ENCODE assay signal across 24 cellular contexts in genomic region chr2:17803492-17803891, GRCh38. TPM values are rescaled to one million over a fixed set of nuclear protein-coding genes. Genes with fewer than 3 reads are reported as not detected.
DNase-seq lines count a peak whose midpoint lies in the region; ATAC-seq, FAIRE-seq and TF ChIP-seq lines count a peak whose summit lies in the region.
"Had no signal": no experiment of that assay in that cellular context is flagged by ENCODE, and none has a peak within 500 bp of the region (broad histone marks: within the 10 kb centered on the region; RNA-seq: fewer than 3 reads in every experiment).

No MANE protein-coding gene starts in this region.

- peak overlapping the region; percentile 94 for H3K27ac Mint-ChIP-seq in stimulated activated memory B cell treated with anti-CD40 and anti-IgM and Interleukin-4, amounts not matched to agents 10 μg/mL and 1 μg/mL and 100 μg/mL, for 72 hours

- ATAC-seq in GM12878 = 0 out of 3 replicates have a peak, but pooled peaks have one; percentile 2
- no peak for ATAC-seq in stimulated activated memory B cell treated with anti-CD40 and anti-IgM and Interleukin-4, amounts not matched to agents 10 μg/mL and 1 μg/mL and 100 μg/mL, for 72 hours
- no peak for ATAC-seq in HG02798 (IDR thresholded peaks at IDR 0.05; ENCODE audit: poor library complexity, unreplicated experiment)
- ATAC-seq: Panc1 had no signal

- no peaks in the 10 kb centered on the region for H4K20me1 ChIP-seq in GM12878 (ENCODE audit: control insufficient read depth, insufficient read depth)

- H3K79me2 ChIP-seq in GM12878 (ENCODE audit: control insufficient read depth, insufficient read depth, low read length) = no peaks in the 10 kb centered on the region

- no peaks in the 10 kb centered on the region for H3K27me3 Mint-ChIP-seq in stimulated activated memory B cell treated with anti-CD40 and anti-IgM and Interleukin-4, amounts not matched to agents 10 μg/mL and 1 μg/mL and 100 μg/mL, for 72 hours
- H3K27me3 Mint-ChIP-seq: IgD-negative memory B cell had no signal

- no peaks in the 10 kb centered on the region for H3K27me3 ChIP-seq in GM12878 (replicated peaks in 1 of 2; ENCODE audit: control insufficient read depth in 2 of 2, insufficient read depth in 2 of 2, low read length in 1 of 2)

- no peaks in the 10 kb centered on the region for H3K36me3 ChIP-seq in GM12878 (ENCODE audit: control insufficient read depth in 2 of 2, insufficient read depth in 2 of 2, low read length in 1 of 2)

- intact Hi-C loops in GM12878 (cut with micrococcal nuclease; ENCODE audit: unreplicated experiment) = no loop called here

- peaks cover 64% of the 10 kb centered on the region for H3K4me1 Mint-ChIP-seq in stimulated activated memory B cell treated with anti-CD40 and anti-IgM and Interleukin-4, amounts not matched to agents 10 μg/mL and 1 μg/mL and 100 μg/mL, for 72 hours

- no peak for TF ChIP-seq POLR2A in GM12878 (IDR thresholded peaks at IDR 0.05; ENCODE audit: low read depth, low read length)

- no peak overlapping the region for H2AFZ ChIP-seq in GM12878 (ENCODE audit: control insufficient read depth, low read depth, low read length)

- H3K4me3 Mint-ChIP-seq in stimulated activated memory B cell treated with anti-CD40 and anti-IgM and Interleukin-4, amounts not matched to agents 10 μg/mL and 1 μg/mL and 100 μg/mL, for 72 hours = peak overlapping the region; percentile 28

- TF ChIP-seq CTCF in GM12878 (IDR thresholded peaks at IDR 0.05 in 2 of 3, conservative IDR thresholded peaks at IDR 0.05 in 1 of 3; ENCODE audit: control insufficient read depth in 2 of 3, extremely low read depth in 1 of 3, insufficient read depth in 1 of 3, low read depth in 3 of 3, low read length in 3 of 3) = no peak

- H3K27ac ChIP-seq in GM12878 (ENCODE audit: control insufficient read depth, insufficient read depth) = peak overlapping the region; percentile 41; the same call in 1 of the 2 replicates
- H3K27ac ChIP-seq: 22Rv1, C4-2B had no signal

- CTCF ChIA-PET in GM12878 (lab: Yijun Ruan, JAX) = interaction anchor here (0.9 to 7.8 kb wide), 8 partner anchors 11 to 150 kb away, joined by 3 to 77 read pairs (median 6); partner anchors contain the start of genes GEN1 and MSGN1

- POLR2A ChIA-PET in GM12878 (lab: Charles Lee) = interaction anchor here (1.4 to 9.6 kb wide), 3 partner anchors 9 to 17 kb away, joined by 3 to 108 read pairs (median 80); partner anchors contain the start of gene MSGN1

- in situ Hi-C loops in GM12878 (cut with MboI) = no loop called here

- no peaks in the 10 kb centered on the region for H3K9me3 Mint-ChIP-seq in stimulated activated memory B cell treated with anti-CD40 and anti-IgM and Interleukin-4, amounts not matched to agents 10 μg/mL and 1 μg/mL and 100 μg/mL, for 72 hours
- H3K9me3 Mint-ChIP-seq: IgD-negative memory B cell had no signal

- DNase-seq in NOMO-1 treated with DMSO at 0.1 percent for 48 hours (lab: John Stamatoyannopoulos, UW; ENCODE audit: unreplicated experiment) (peak; percentile 6), NOMO-1 treated with dmso at 0.1 percent for 144 hours (lab: John Stamatoyannopoulos, UW; ENCODE audit: unreplicated experiment) (no peak), MV-4-11 (lab: John Stamatoyannopoulos, UW) (peak; percentile 31), GM12878 (ENCODE audit: low read depth, low spot score) (no peak), DMS 273 treated with DMSO at 0.1 percent for 48 hours (lab: John Stamatoyannopoulos, UW) (no peak)
- DNase-seq in central memory CD4-positive, alpha-beta T cell = no peak
- DNase-seq: ACHN, DMS79 treated with DMSO at 0.1 percent for 48 hours, Kasumi-1, NCI-H1105, NCI-H146, NCI-H2029, NCI-H526, SK-N-SH had no signal

- RAD21 ChIA-PET in GM12878 (lab: Charles Lee; ENCODE audit: unreplicated experiment) = interaction anchor here (0.8 to 9.9 kb wide), 4 partner anchors 11 to 47 kb away, joined by 4 to 96 read pairs (median 31); partner anchors contain the start of gene MSGN1

- no peaks in the 10 kb centered on the region for H3K36me3 Mint-ChIP-seq in stimulated activated memory B cell treated with anti-CD40 and anti-IgM and Interleukin-4, amounts not matched to agents 10 μg/mL and 1 μg/mL and 100 μg/mL, for 72 hours

- H3K4me3 ChIP-seq in GM12878 = peak overlapping the region; percentile 22; the same call in 1 of the 2 replicates

- H3K4me2 ChIP-seq in GM12878 (ENCODE audit: control insufficient read depth, insufficient read depth) = peak overlapping the region; percentile 86; the same call in 1 of the 2 replicates
- H3K4me2 ChIP-seq: SK-N-SH had no signal

- SMC1A ChIA-PET in GM12878 (lab: Charles Lee; ENCODE audit: uncharacterized antibody, unreplicated experiment) = interaction anchor here (0.9 to 12.9 kb wide), 9 partner anchors 9 to 52 kb away, joined by 3 to 288 read pairs (median 8); partner anchors contain the start of gene MSGN1

- 4% methylated on average over 3 of the region's 3 CpGs for WGBS in GM12878 (ENCODE audit: insufficient coverage, insufficient replicate concordance, low lambda C conversion rate, missing lambda C conversion rate)

- no peak for TF ChIP-seq RAD21 in GM12878 (IDR thresholded peaks at IDR 0.05; ENCODE audit: insufficient read depth, low read depth, low read length)

- no TSS peak for BruUV-seq in GM12878 (replicated peaks; lab: Mats Ljungman, UMichigan)

- H3K9ac ChIP-seq in GM12878 (ENCODE audit: control insufficient read depth, insufficient read depth, low read length) = no peak overlapping the region
- H3K9ac ChIP-seq: SK-N-SH had no signal

- no peak for FAIRE-seq in GM12878 (lab: Jason Lieb, UNC)
- FAIRE-seq: D721Med, GM12892 had no signal

- TF ChIP-seq EP300 in GM12878 (IDR thresholded peaks at IDR 0.05; ENCODE audit: borderline replicate concordance in 1 of 2, control insufficient read depth in 1 of 2, low read depth in 2 of 2, low read length in 2 of 2) = no peak

- H3K4me1 ChIP-seq in GM12878 (ENCODE audit: control insufficient read depth, insufficient read depth, low read length) = peaks cover 24% of the 10 kb centered on the region

- H3K9me3 ChIP-seq in GM12878 (replicated peaks; ENCODE audit: control insufficient read depth, insufficient read depth, low read length) = no peaks in the 10 kb centered on the region
- H3K9me3 ChIP-seq: SK-N-SH had no signal

TF ChIP-seq in GM12878, 131 proteins besides CTCF, POLR2A, EP300 and RAD21 (continues in another document):
- no peak for TF ChIP-seq FOS (IDR thresholded peaks at IDR 0.05; ENCODE audit: borderline replicate concordance, extremely low read depth, insufficient read length)

RNA-seq across cellular contexts. Expression of gene MSGN1, which starts 12.8 kb away (rescaled TPM):
- total RNA-seq in GM12878 (2013; cell fraction: nucleolus; rRNA removed) = not detected in 2 replicates
- total RNA-seq in GM12878 (2014; rRNA removed) (not detected in 2 replicates), GM12878 (2014; rRNA removed; fragmentation: Illumina TruSeq; extraction: Trizol) (0.27 and 0.32 TPM in 2 replicates), GM12878 (2021) (not detected in 2 replicates)
- not detected for polyA plus RNA-seq in GM12878 (2011; ENCODE audit: low read depth)
- polyA plus RNA-seq in GM12878 (2011; rRNA removed) (not detected in 2 replicates), GM12878 (2014; fragmentation: Illumina TruSeq; extraction: Trizol) (not detected in 2 replicates), GM12878 (2014; fragmentation: Nextera tagmentation; extraction: Ambion mirVana) (not detected), GM12878 (2014; rRNA removed) (not detected in 2 replicates), GM12878 (2016; fragmentation: Nextera tagmentation; extraction: Ambion mirVana) (not detected)
- 0.30 TPM in 1 of 2 replicates, not detected in the other for polyA plus RNA-seq in GM12878 (2011; cell fraction: cytosol; rRNA removed)
- 0.31 and 0.48 TPM in 2 replicates for polyA plus RNA-seq in GM12878 (2011; cell fraction: nucleus; rRNA removed)
- polyA plus RNA-seq in GM12878 (2012) = not detected in 2 replicates
- 0.46 TPM in 1 of 2 replicates, not detected in the other for polyA minus RNA-seq in GM12878 (2011; rRNA and poly(A)+ RNA removed)
- not detected in 2 replicates for polyA minus RNA-seq in GM12878 (2011; cell fraction: cytosol; rRNA and poly(A)+ RNA removed)
- 1.1 TPM in 1 of 2 replicates, not detected in the other for polyA minus RNA-seq in GM12878 (2011; cell fraction: nucleus; rRNA and poly(A)+ RNA removed)
- total RNA-seq: H4, MCF 10A had no signal
- polyA plus RNA-seq: IgD-negative memory B cell, SK-N-SH had no signal

RNA-seq across cellular contexts. Expression of gene GEN1, which starts 49.6 kb away (rescaled TPM):
- total RNA-seq in GM12878 (2013; cell fraction: nucleolus; rRNA removed) = 142 and 149 TPM in 2 replicates
- total RNA-seq in GM12878 (2014; rRNA removed) (41.3 and 45.7 TPM in 2 replicates), GM12878 (2014; rRNA removed; fragmentation: Illumina TruSeq; extraction: Trizol) (49.6 and 49.9 TPM in 2 replicates), GM12878 (2021) (39.4 and 39.5 TPM in 2 replicates)
- 7.7 TPM for polyA plus RNA-seq in GM12878 (2011; ENCODE audit: low read depth)
- polyA plus RNA-seq in GM12878 (2011; rRNA removed) (46.3 and 89.4 TPM in 2 replicates), GM12878 (2014; fragmentation: Illumina TruSeq; extraction: Trizol) (45.3 and 60.1 TPM in 2 replicates), GM12878 (2014; fragmentation: Nextera tagmentation; extraction: Ambion mirVana) (1 to 10 TPM; 6.0 to 9.4 TPM), GM12878 (2014; rRNA removed) (27.2 and 31.5 TPM in 2 replicates), GM12878 (2016; fragmentation: Nextera tagmentation; extraction: Ambion mirVana) (10 to 100 TPM; 27.9 to 32.5 TPM)
- polyA plus RNA-seq in GM12878 (2011; cell fraction: cytosol; rRNA removed) = 16.7 TPM in 2 replicates
- 94.3 and 114 TPM in 2 replicates for polyA plus RNA-seq in GM12878 (2011; cell fraction: nucleus; rRNA removed)
- 12.0 and 12.4 TPM in 2 replicates for polyA plus RNA-seq in GM12878 (2012)
- 51.1 and 72.2 TPM in 2 replicates for polyA minus RNA-seq in GM12878 (2011; rRNA and poly(A)+ RNA removed)
- polyA minus RNA-seq in GM12878 (2011; cell fraction: cytosol; rRNA and poly(A)+ RNA removed) = 15.4 and 24.5 TPM in 2 replicates
- polyA minus RNA-seq in GM12878 (2011; cell fraction: nucleus; rRNA and poly(A)+ RNA removed) = 114 and 186 TPM in 2 replicates

RNA-seq across cellular contexts. Expression of gene SMC6, which starts 49.9 kb away (rescaled TPM):
- total RNA-seq in GM12878 (2013; cell fraction: nucleolus; rRNA removed) = 156 and 158 TPM in 2 replicates
- total RNA-seq in GM12878 (2014; rRNA removed) (36.1 and 48.3 TPM in 2 replicates), GM12878 (2014; rRNA removed; fragmentation: Illumina TruSeq; extraction: Trizol) (63.8 and 64.4 TPM in 2 replicates), GM12878 (2021) (40.3 and 41.5 TPM in 2 replicates)
- polyA plus RNA-seq in GM12878 (2011; ENCODE audit: low read depth) = 7.1 TPM
- polyA plus RNA-seq in GM12878 (2011; rRNA removed) (32.5 and 54.9 TPM in 2 replicates), GM12878 (2014; fragmentation: Illumina TruSeq; extraction: Trizol) (49.3 and 64.3 TPM in 2 replicates), GM12878 (2014; fragmentation: Nextera tagmentation; extraction: Ambion mirVana) (10 to 100 TPM; 12.8 to 18.9 TPM), GM12878 (2014; rRNA removed) (26.2 and 32.0 TPM in 2 replicates), GM12878 (2016; fragmentation: Nextera tagmentation; extraction: Ambion mirVana) (10 to 100 TPM; 45.5 to 55.3 TPM)
- 7.9 and 8.3 TPM in 2 replicates for polyA plus RNA-seq in GM12878 (2011; cell fraction: cytosol; rRNA removed)
- polyA plus RNA-seq in GM12878 (2011; cell fraction: nucleus; rRNA removed) = 31.6 and 34.1 TPM in 2 replicates
- 11.0 and 16.3 TPM in 2 replicates for polyA plus RNA-seq in GM12878 (2012)
- 24.8 and 35.4 TPM in 2 replicates for polyA minus RNA-seq in GM12878 (2011; rRNA and poly(A)+ RNA removed)
- polyA minus RNA-seq in GM12878 (2011; cell fraction: cytosol; rRNA and poly(A)+ RNA removed) = 7.2 and 12.1 TPM in 2 replicates
- polyA minus RNA-seq in GM12878 (2011; cell fraction: nucleus; rRNA and poly(A)+ RNA removed) = 28.9 and 43.6 TPM in 2 replicates

Comparison
In these comparisons a context has a peak if more than half of its experiments do, and no peak if none do; other contexts are left out.
1. DNase-seq: peak in NOMO-1 treated with DMSO at 0.1 percent for 48 hours (single experiment) and MV-4-11 (single experiment); none in NOMO-1 treated with dmso at 0.1 percent for 144 hours (single experiment), GM12878 (single experiment), central memory CD4-positive, alpha-beta T cell (single experiment) and DMS 273 treated with DMSO at 0.1 percent for 48 hours (single experiment).